ENCODE assay signal across 27 cellular contexts in genomic region chr10:133116455-133116854, GRCh38. TPM values are rescaled to one million over a fixed set of nuclear protein-coding genes. Genes with fewer than 3 reads are reported as not detected.
"Had no signal": no experiment of that assay in that cellular context is flagged by ENCODE, and none has a peak within 500 bp of the region (broad histone marks: within the 10 kb centered on the region; RNA-seq: fewer than 3 reads in every experiment).

No MANE protein-coding gene starts in this region.

- H3K4me3 ChIP-seq: MG63 had no signal

- DNase-seq: IMR-90, Karpas-422, KG1, MG63, NCI-H1092, NCI-H1105 treated with DMSO at 0.1 percent for 48 hours, NCI-H1417 treated with DMSO at 0.1 percent for 48 hours, NCI-H146, NCI-H1694 treated with DMSO at 0.1 percent for 48 hours, NCI-H1930, NCI-H2081, NCI-H2171, NCI-H226, NCI-H446, NCI-H510A, NCI-H524 treated with DMSO at 0.1 percent for 48 hours, NCI-H69, NCI-H774, PC-3, SHP77, SK-N-SH had no signal

- H3K27ac ChIP-seq: RWPE1 had no signal

- H3K9ac ChIP-seq: SK-N-SH had no signal

- ATAC-seq: HepG2, Panc1, PC-3 had no signal

- H3K9me3 ChIP-seq: MG63, SK-N-SH had no signal

- H3K27me3 ChIP-seq: MG63 had no signal

- H3K36me3 ChIP-seq: MG63 had no signal

RNA-seq across cellular contexts. Expression of gene ADGRA1, which starts 28.7 kb away (rescaled TPM):
- total RNA-seq: HepG2, HT1080, IMR-90, OCI-LY7, PC-3, SK-MEL-5 had no signal

RNA-seq across cellular contexts. Expression of gene KNDC1, which starts 43.6 kb away (rescaled TPM):
- total RNA-seq: HepG2, HT1080, OCI-LY7, PC-3 had no signal
